26 cellular contexts compared by ENCODE assay signal in the genomic region with DNA sequence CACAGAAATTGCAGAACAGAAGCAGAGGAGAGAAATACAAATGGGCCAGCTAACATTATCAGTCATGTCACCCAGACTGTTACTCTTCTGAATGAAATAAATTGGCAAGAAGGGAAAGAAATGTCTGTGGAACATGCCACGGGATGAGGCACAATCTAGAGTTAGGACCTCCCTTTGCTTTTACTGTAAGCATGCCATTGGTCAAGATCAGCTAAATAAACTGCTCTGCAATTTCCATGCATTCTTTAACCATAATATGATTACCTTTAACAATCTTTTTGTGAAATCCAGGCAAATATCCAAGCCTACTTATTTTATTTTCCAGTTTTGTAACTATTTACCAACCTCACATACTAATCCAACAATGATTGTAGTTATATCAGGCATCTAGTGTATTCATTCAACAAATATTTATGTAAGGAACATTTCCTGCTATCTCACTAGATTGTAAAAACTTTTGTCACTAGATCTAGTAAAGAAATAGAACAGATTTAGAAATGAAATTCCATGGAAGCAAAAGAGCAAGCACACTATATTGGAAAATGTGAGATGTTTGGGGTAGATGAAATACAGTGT.
DNase-seq lines count a peak whose midpoint lies in the region; ATAC-seq and TF ChIP-seq lines count a peak whose summit lies in the region.
"Had no signal": no experiment of that assay in that cellular context is flagged by ENCODE, and none has a peak within 500 bp of the region (broad histone marks: within the 10 kb centered on the region; RNA-seq: fewer than 3 reads in every experiment).

No MANE protein-coding gene starts in this region.

- H3K9me3 ChIP-seq in stomach (no peaks in the 10 kb centered on the region), right atrium auricular region (no peaks in the 10 kb centered on the region)
- H3K9me3 ChIP-seq: BLaER1, SJCRH30 had no signal

- H3K27me3 ChIP-seq in stomach (no peaks in the 10 kb centered on the region), right atrium auricular region (no peaks in the 10 kb centered on the region)
- H3K27me3 ChIP-seq: BLaER1, SJCRH30 had no signal

- WGBS in stomach, 5 donors = 5 to 41% (median 27%) methylated on average over 1 of the region's 1 CpG

- H3K4me1 ChIP-seq in stomach (peaks cover 8 to 76% (median 44%) of the 10 kb centered on the region in 4 donors), right atrium auricular region (peaks cover 0 to 1% of the 10 kb centered on the region in 2 donors)
- H3K4me1 ChIP-seq: BLaER1, SJCRH30 had no signal

- TF ChIP-seq CTCF in 22Rv1 (IDR thresholded peaks at IDR 0.05) (no peak), LNCaP clone FGC (IDR thresholded peaks at IDR 0.05; ENCODE audit: control insufficient read depth, extremely low read depth, insufficient read depth) (no peak), fibroblast of the aortic adventitia (IDR thresholded peaks at IDR 0.05; ENCODE audit: insufficient read depth, low read length) (no peak), stomach (IDR thresholded peaks at IDR 0.05) (no peak), right atrium auricular region (IDR thresholded peaks at IDR 0.05) (no peak)

- ATAC-seq in HG03565 (IDR thresholded peaks at IDR 0.05; ENCODE audit: unreplicated experiment) = no peak
- ATAC-seq: HCT116, K562, Right ventricle myocardium inferior, SK-N-SH treated with all-trans-retinoic acid at 6 μM for 48 hours had no signal

- TF ChIP-seq EP300 in stomach (IDR thresholded peaks at IDR 0.05) = no peak

- H3K27ac ChIP-seq in 22Rv1 (peak overlapping the region; percentile 51), stomach (peak overlapping the region; percentile 50 to 89 (median 82)), right atrium auricular region (no peak overlapping the region)
- H3K27ac ChIP-seq: BLaER1, PC-9, SJCRH30 had no signal

- in situ Hi-C loops in G401 (cut with HindIII; ENCODE audit: low sequenced_read_pairs) = no loop called here

- intact Hi-C loops in stomach (cut with DNase I; ENCODE audit: low total_unique reads) = no loop called here

- DNase-seq in LNCaP clone FGC (ENCODE audit: low read depth) (peak; percentile 83), fibroblast of the aortic adventitia (ENCODE audit: low read depth) (peak; percentile 59), stomach (no peak), right atrium auricular region (ENCODE audit: low spot score) (no peak), G401 (ENCODE audit: low spot score) (no peak)
- DNase-seq: 8988T; CD4-positive, alpha-beta memory T cell; COR-L47; GF-D8; Kasumi-1; MV-4-11; NCI-H1105; NCI-H1436 treated with DMSO at 0.1 percent for 48 hours; NCI-H187 treated with DMSO at 0.1 percent for 48 hours; NCI-H2171 treated with DMSO at 0.1 percent for 48 hours; NCI-H524; NCI-H774; SJCRH30 had no signal

- H3K4me3 ChIP-seq in LNCaP clone FGC (ENCODE audit: low read depth, low read length) (no peak overlapping the region), fibroblast of the aortic adventitia (ENCODE audit: low read depth, low read length) (no peak overlapping the region), stomach (no peak overlapping the region), right atrium auricular region (no peak overlapping the region)
- H3K4me3 ChIP-seq: BLaER1, K562, PC-9, SJCRH30 had no signal

- H3K36me3 ChIP-seq in stomach = no peaks in the 10 kb centered on the region
- no peaks in the 10 kb centered on the region for H3K36me3 ChIP-seq in right atrium auricular region
- H3K36me3 ChIP-seq: BLaER1, SJCRH30 had no signal

- TF ChIP-seq POLR2A in stomach (IDR thresholded peaks at IDR 0.05) = no peak

Comparison
In these comparisons a context has a peak if more than half of its experiments do, and no peak if none do; other contexts are left out.
1. H3K27ac ChIP-seq: peak in 22Rv1 (single experiment) and stomach (5 of 5); none in right atrium auricular region (0 of 2).
2. DNase-seq: peak in LNCaP clone FGC (single experiment) and fibroblast of the aortic adventitia (single experiment); none in stomach (single experiment), right atrium auricular region (single experiment) and G401 (single experiment).